9 cellular contexts compared by ENCODE assay signal in the genomic region with DNA sequence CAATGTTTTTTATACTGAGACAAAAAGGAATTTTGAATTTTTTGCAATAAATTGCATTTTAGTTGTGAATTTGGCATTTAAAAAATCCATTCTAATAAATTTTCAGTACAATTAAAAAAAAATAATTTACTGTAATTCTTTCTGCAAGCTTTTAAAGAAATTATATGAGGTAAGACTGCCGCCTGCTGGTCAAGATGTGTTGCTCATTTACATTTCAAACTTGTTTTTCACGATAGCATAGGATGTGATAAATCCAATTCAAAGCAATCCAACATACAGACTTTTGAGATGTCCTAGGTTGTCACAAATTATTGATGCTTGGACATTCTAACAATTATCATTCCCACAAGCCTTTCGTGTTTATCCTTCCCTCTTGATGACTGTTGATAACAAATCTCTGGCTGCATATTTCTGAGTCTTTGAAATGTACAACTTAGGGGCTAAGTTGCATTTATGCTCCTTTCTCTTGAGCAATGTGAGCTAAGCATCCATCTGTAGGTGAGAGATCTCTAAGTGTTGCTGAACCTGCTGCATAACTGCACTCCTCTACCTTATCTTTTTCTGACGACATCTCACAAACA. TPM values are rescaled to one million over a fixed set of nuclear protein-coding genes. Genes with fewer than 3 reads are reported as not detected.
A peak's percentile ranks its signal among the peaks of the same experiment; 100 is the strongest.
DNase-seq lines count a peak whose midpoint lies in the region; ATAC-seq, FAIRE-seq and TF ChIP-seq lines count a peak whose summit lies in the region.
"Had no signal": no experiment of that assay in that cellular context is flagged by ENCODE, and none has a peak within 500 bp of the region (broad histone marks: within the 10 kb centered on the region; RNA-seq: fewer than 3 reads in every experiment).

No MANE protein-coding gene starts in this region.

- no peak overlapping the region for H3K4me3 ChIP-seq in DND-41 (ENCODE audit: low read depth in 1 of 2, low read length in 2 of 2)
- no peak overlapping the region for H3K4me3 ChIP-seq in left ventricle myocardium inferior
- H3K4me3 ChIP-seq in small intestine (ENCODE audit: low read depth in 1 of 2, low read length in 2 of 2), result no peak overlapping the region

- H3K9ac ChIP-seq in DND-41 (ENCODE audit: low read depth, low read length), result no peak overlapping the region

- DNase-seq in DND-41 (peak; percentile 45), HT1080 (ENCODE audit: low read depth) (peak; percentile 46), RKO (ENCODE audit: low spot score) (peak; percentile 77), left ventricle myocardium inferior (no peak), small intestine (peak; percentile 63)
- peak; percentile 50 for DNase-seq in activated naive CD4-positive, alpha-beta T cell treated with anti-CD3 and anti-CD28 coated beads, Interleukin-2, amount 50 U/mL, for 16 hours

- H3K9me3 ChIP-seq in DND-41 (ENCODE audit: insufficient read depth, low read length, severe bottlenecking) (no peaks in the 10 kb centered on the region), left ventricle myocardium inferior (replicated peaks) (no peaks in the 10 kb centered on the region), small intestine (ENCODE audit: control insufficient read depth, low read depth) (no peaks in the 10 kb centered on the region)

- no peak overlapping the region for H2AFZ ChIP-seq in DND-41 (ENCODE audit: low read depth, low read length)

- H3K27me3 ChIP-seq in DND-41 (ENCODE audit: insufficient read depth, low read length, poor library complexity) (no peaks in the 10 kb centered on the region), left ventricle myocardium inferior (ENCODE audit: low read depth) (peaks cover 15% of the 10 kb centered on the region), small intestine (ENCODE audit: control insufficient read depth in 2 of 2, insufficient read depth in 2 of 2, low read length in 2 of 2) (no peaks in the 10 kb centered on the region)

- intact Hi-C loops in left ventricle myocardium inferior (cut with micrococcal nuclease), result loop anchor here (5.0 kb wide), 1 partner anchor 236 kb away; no protein-coding TSS in a partner anchor

- WGBS in small intestine, 3 donors, result 12 to 20% (median 15%) methylated on average over 4 of the region's 4 CpGs

- no peak; the same call in 2 of the 3 replicates for ATAC-seq in DND-41 (ENCODE audit: insufficient read depth, low read depth)
- no peak for ATAC-seq in GM19328 (IDR thresholded peaks at IDR 0.05; ENCODE audit: unreplicated experiment)
- no peak for ATAC-seq in HG02588 (IDR thresholded peaks at IDR 0.05; ENCODE audit: unreplicated experiment)

- peak; percentile 72 for FAIRE-seq in small intestine (lab: Jason Lieb, UNC)
- FAIRE-seq: colon had no signal

- no peaks in the 10 kb centered on the region for H3K79me2 ChIP-seq in DND-41 (ENCODE audit: insufficient read depth, low read length)

- no peaks in the 10 kb centered on the region for H4K20me1 ChIP-seq in DND-41 (ENCODE audit: insufficient read depth, low read length)

- no peak overlapping the region for H3K4me2 ChIP-seq in DND-41 (ENCODE audit: insufficient read depth, low read length)

- no peaks in the 10 kb centered on the region for H3K36me3 ChIP-seq in DND-41 (ENCODE audit: insufficient read depth, low read length)
- no peaks in the 10 kb centered on the region for H3K36me3 ChIP-seq in left ventricle myocardium inferior
- H3K36me3 ChIP-seq in small intestine (ENCODE audit: control insufficient read depth in 2 of 2, insufficient read depth in 2 of 2, low read length in 2 of 2), result no peaks in the 10 kb centered on the region

- no peaks in the 10 kb centered on the region for H3K4me1 ChIP-seq in DND-41 (ENCODE audit: insufficient read depth, low read length)
- no peaks in the 10 kb centered on the region for H3K4me1 ChIP-seq in left ventricle myocardium inferior
- H3K4me1 ChIP-seq in small intestine (ENCODE audit: control insufficient read depth in 2 of 2, insufficient read depth in 1 of 2, low read depth in 1 of 2, low read length in 1 of 2), result no peaks in the 10 kb centered on the region

- H3K27ac ChIP-seq in DND-41 (ENCODE audit: low read length) (no peak overlapping the region), left ventricle myocardium inferior (replicated peaks) (no peak overlapping the region), small intestine (ENCODE audit: low read depth in 1 of 2, low read length in 1 of 2) (no peak overlapping the region)

- TF ChIP-seq CTCF in DND-41 (IDR thresholded peaks at IDR 0.05; ENCODE audit: borderline replicate concordance, extremely low read depth, low read length, poor library complexity, severe bottlenecking), result peak; percentile 76
- peak; percentile 80 for TF ChIP-seq CTCF in left ventricle myocardium inferior (IDR thresholded peaks at IDR 0.05; ENCODE audit: borderline replicate concordance)

RNA-seq across cellular contexts. Expression of a gene that starts 21.7 kb away (rescaled TPM):
- 8.2 and 18.2 TPM in 2 replicates for total RNA-seq in HT1080 (2014; rRNA removed; shearing (Covaris generic))
- polyA plus RNA-seq in HT1080 (2015; cell fraction: cytosol; rRNA removed), result 4.4 and 5.7 TPM in 2 replicates
- 2.8 and 3.1 TPM in 2 replicates for polyA plus RNA-seq in HT1080 (2015; cell fraction: nucleus; rRNA removed)
- 3.1 TPM for total RNA-seq in left ventricle myocardium inferior
- polyA plus RNA-seq in small intestine, result under 1 TPM; under 0.01 to 1.00 (median 0.22) TPM

RNA-seq across cellular contexts. Expression of a gene that starts 41.9 kb away (rescaled TPM):
- total RNA-seq in HT1080 (2014; rRNA removed; shearing (Covaris generic)), result 8.9 and 9.6 TPM in 2 replicates
- polyA plus RNA-seq in HT1080 (2015; cell fraction: cytosol; rRNA removed), result 9.6 and 10.6 TPM in 2 replicates
- polyA plus RNA-seq in HT1080 (2015; cell fraction: nucleus; rRNA removed), result 20.4 and 23.8 TPM in 2 replicates
- 2.2 TPM for total RNA-seq in left ventricle myocardium inferior
- polyA plus RNA-seq in small intestine, result 1 to 10 TPM in 1 of 3 donors, not detected in 2; 1.7 TPM
